In genomic region chr11:120752668-120753067, GRCh38 we compare ENCODE assay signal across 15 cellular contexts.
"Had no signal": no experiment of that assay in that cellular context is flagged by ENCODE, and none has a peak within 500 bp of the region (broad histone marks: within the 10 kb centered on the region; RNA-seq: fewer than 3 reads in every experiment).

No MANE protein-coding gene starts in this region.

- H3K4me1 ChIP-seq: psoas muscle, spleen had no signal

- DNase-seq: activated naive CD4-positive, alpha-beta T cell treated with anti-CD3 and anti-CD28 coated beads for 36 hours; activated naive CD8-positive, alpha-beta T cell treated with anti-CD3 and anti-CD28 coated beads, Interleukin-2, amount 50 U/mL, for 24 hours; activated T-cell treated with anti-CD3 and anti-CD28 coated beads for 4 hours; aorta; effector CD8-positive, alpha-beta T cell; foreskin melanocyte; heart left ventricle; left colon; psoas muscle; sigmoid colon; spleen; stimulated activated naive CD8-positive, alpha-beta T cell treated with anti-CD3 and anti-CD28 coated beads, Interleukin-15, amount 100 ng/mL, for 72 hours; T1000 had no signal

- H3K36me3 ChIP-seq: heart left ventricle, sigmoid colon, spleen had no signal

- H3K27ac ChIP-seq: heart left ventricle, psoas muscle, sigmoid colon, spleen had no signal

- H3K27me3 ChIP-seq: sigmoid colon had no signal

- ATAC-seq: activated CD4-positive, CD25-positive, alpha-beta regulatory T cell treated with anti-CD3 and anti-CD28 coated beads, Interleukin-2, amount 50 U/mL, for 24 hours; activated naive CD8-positive, alpha-beta T cell treated with anti-CD3 and anti-CD28 coated beads, Interleukin-2, amount 50 U/mL, for 24 hours; heart left ventricle; left colon; psoas muscle; stimulated activated naive CD8-positive, alpha-beta T cell treated with anti-CD3 and anti-CD28 coated beads, Interleukin-15, amount 100 ng/mL, for 72 hours had no signal

- H3K4me3 ChIP-seq: heart left ventricle, lung, psoas muscle, sigmoid colon, spleen had no signal

- H3K9me3 ChIP-seq: heart left ventricle, psoas muscle, sigmoid colon, spleen had no signal
